Comparison of ENCODE assay signal across 24 cellular contexts in the genomic region with DNA sequence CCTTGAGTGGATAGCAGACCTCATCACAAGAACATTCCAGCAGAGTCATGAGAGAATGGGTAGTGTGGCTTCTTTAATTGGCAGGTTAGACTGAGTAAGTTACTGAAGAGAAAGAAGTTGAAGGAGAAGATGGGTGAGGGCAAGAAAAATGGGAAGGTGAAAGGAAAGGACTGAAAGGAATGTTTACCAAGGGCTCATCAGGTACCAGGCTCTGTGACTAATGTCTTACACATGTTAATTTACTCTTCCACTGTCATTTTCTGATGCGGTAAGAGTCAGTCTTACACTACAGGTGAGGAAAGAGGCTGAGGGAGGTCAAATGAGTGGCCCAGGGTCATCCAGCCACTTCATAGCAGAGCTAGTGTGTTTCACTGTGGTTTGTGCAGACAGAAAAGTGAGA. TPM values are rescaled to one million over a fixed set of nuclear protein-coding genes. Genes with fewer than 3 reads are reported as not detected.
"Had no signal": no experiment of that assay in that cellular context is flagged by ENCODE, and none has a peak within 500 bp of the region (broad histone marks: within the 10 kb centered on the region; RNA-seq: fewer than 3 reads in every experiment).

No MANE protein-coding gene starts in this region.

RNA-seq across cellular contexts. Expression of gene PSG11, which starts 22.6 kb away (rescaled TPM):
- total RNA-seq: left colon; left lung; liver; lower lobe of right lung; mammary epithelial cell; mesothelial cell of epicardium; mononuclear cell; natural killer cell treated with Interleukin-12 subunit alpha and Interleukin-12 subunit beta and Interleukin-15 and Interleukin-18, amount 100 ng/mL, for 72 hours; omental fat pad; ovary; progenitor cell of endocrine pancreas; pulmonary artery endothelial cell; renal cortical epithelial cell; right atrium auricular region; right lobe of liver; stomach; testis; thyroid gland; transverse colon; upper lobe of left lung; urinary bladder; vagina had no signal
- polyA plus RNA-seq: liver; mammary epithelial cell; naive thymus-derived CD4-positive, alpha-beta T cell; neural cell; ovary; stomach; urinary bladder had no signal
